2 cellular contexts compared by ENCODE assay signal in genomic region chr2:332592-332991, GRCh38.
TF ChIP-seq lines count a peak whose summit lies in the region.

No MANE protein-coding gene starts in this region.

TF ChIP-seq in SK-N-SH, 30 proteins besides CTCF, POLR2A, EP300 and RAD21 (continued from another document):
- TF ChIP-seq USF2 (IDR thresholded peaks at IDR 0.05; ENCODE audit: borderline replicate concordance, low read depth, low read length) (no peak), EZH2phosphoT487 (IDR thresholded peaks at IDR 0.05; ENCODE audit: borderline replicate concordance, low read depth) (no peak), YY1 (IDR thresholded peaks at IDR 0.05; ENCODE audit: low read depth) (no peak), GABPA (IDR thresholded peaks at IDR 0.05; ENCODE audit: low read depth) (no peak), MXI1 (IDR thresholded peaks at IDR 0.05; ENCODE audit: low read depth, low read length) (no peak), RXRA (IDR thresholded peaks at IDR 0.05; ENCODE audit: borderline replicate concordance, low read depth) (no peak), IRF3 (IDR thresholded peaks at IDR 0.05; ENCODE audit: low read depth, low read length) (no peak), GATA2 (CRISPR knock-in tag; IDR thresholded peaks at IDR 0.05) (no peak), FOXJ3 (CRISPR knock-in tag; IDR thresholded peaks at IDR 0.05) (no peak), NRF1 (IDR thresholded peaks at IDR 0.05; ENCODE audit: low read depth, low read length) (no peak), TCF12 (IDR thresholded peaks at IDR 0.05) (no peak), SMC3 (IDR thresholded peaks at IDR 0.05; ENCODE audit: low read depth, low read length) (no peak), TAF1 (IDR thresholded peaks at IDR 0.05; ENCODE audit: borderline replicate concordance, low read depth, low read length) (no peak), FOSL2 (IDR thresholded peaks at IDR 0.05; ENCODE audit: borderline replicate concordance, low read depth) (no peak)

TF ChIP-seq in SK-N-SH treated with all-trans-retinoic acid at 6 μM for 48 hours, 23 proteins besides CTCF, POLR2A, EP300 and RAD21 (continued from another document):
- TF ChIP-seq TSHZ2 (CRISPR knock-in tag; IDR thresholded peaks at IDR 0.05) (no peak), PATZ1 (CRISPR knock-in tag; IDR thresholded peaks at IDR 0.05; ENCODE audit: borderline replicate concordance) (no peak), CSRNP3 (CRISPR knock-in tag; IDR thresholded peaks at IDR 0.05) (no peak), GLIS3 (CRISPR knock-in tag; IDR thresholded peaks at IDR 0.05) (no peak), ZC3H10 (CRISPR knock-in tag; IDR thresholded peaks at IDR 0.05) (no peak), TOX (CRISPR knock-in tag; IDR thresholded peaks at IDR 0.05; ENCODE audit: borderline replicate concordance) (no peak)
